8 cellular contexts compared by ENCODE assay signal in genomic region chr6:13012977-13013680, GRCh38.
A peak's percentile ranks its signal among the peaks of the same experiment; 100 is the strongest.
DNase-seq lines count a peak whose midpoint lies in the region; ATAC-seq, FAIRE-seq and TF ChIP-seq lines count a peak whose summit lies in the region.

No MANE protein-coding gene starts in this region.

- no peaks in the 10 kb centered on the region for H3K27me3 ChIP-seq in WERI-Rb-1 (ENCODE audit: insufficient read depth, low read depth, severe bottlenecking)
- H3K27me3 ChIP-seq in rectal smooth muscle tissue (ENCODE audit: control insufficient read depth, insufficient read depth, low read length), result peaks cover 5% of the 10 kb centered on the region

- H3K9ac ChIP-seq in rectal smooth muscle tissue (ENCODE audit: low read length), result no peak overlapping the region

- H3K4me1 ChIP-seq in HEK293 (ENCODE audit: control insufficient read depth, insufficient read depth, low read length) (peaks cover 26% of the 10 kb centered on the region), rectal smooth muscle tissue (ENCODE audit: control insufficient read depth, insufficient read depth, low read length) (no peaks in the 10 kb centered on the region)

- H3K36me3 ChIP-seq in HEK293 (ENCODE audit: control insufficient read depth in 2 of 2, insufficient read depth in 1 of 2, low read length in 2 of 2) (no peaks in the 10 kb centered on the region), WERI-Rb-1 (no peaks in the 10 kb centered on the region), rectal smooth muscle tissue (ENCODE audit: control insufficient read depth, insufficient read depth, low read length) (no peaks in the 10 kb centered on the region)

- CTCF ChIA-PET in HEK293 (lab: Yijun Ruan, JAX), result interaction anchor here (1.0 to 2.1 kb wide), 3 partner anchors 8 to 102 kb away, joined by 3 to 5 read pairs (median 3); no protein-coding TSS in a partner anchor

- H3K9me3 ChIP-seq in HEK293 (ENCODE audit: control insufficient read depth, insufficient read depth, low read depth, low read length) (no peaks in the 10 kb centered on the region), WERI-Rb-1 (ENCODE audit: severe bottlenecking) (no peaks in the 10 kb centered on the region)

- DNase-seq in WERI-Rb-1 (no peak), left ventricle myocardium superior (peak; percentile 85), frontal cortex (ENCODE audit: low spot score in 2 of 2) (no peak), ureter (ENCODE audit: low spot score) (no peak)

- no peak for TF ChIP-seq CTCF in HEK293 (tag by site-specific recombination; IDR thresholded peaks at IDR 0.05)
- TF ChIP-seq CTCF in WERI-Rb-1 (IDR thresholded peaks at IDR 0.05; ENCODE audit: low read depth, low read length), result no peak

- H3K4me3 ChIP-seq in HEK293 (ENCODE audit: low read depth, low read length) (peak overlapping the region; percentile 50), WERI-Rb-1 (ENCODE audit: low read depth, low read length) (peak overlapping the region; percentile 41), rectal smooth muscle tissue (ENCODE audit: low read length) (peak overlapping the region; percentile 55)

- FAIRE-seq in frontal cortex (lab: Jason Lieb, UNC), result no peak

- POLR2A ChIA-PET in HEK293 (lab: Yijun Ruan, JAX), result interaction anchor here (0.8 kb wide), 1 partner anchor 15 kb away, joined by 3 read pairs; no protein-coding TSS in a partner anchor

- H3K27ac ChIP-seq in HEK293 (ENCODE audit: extremely low read depth, low read depth, low read length), result peak overlapping the region; percentile 59; the same call in 1 of the 2 replicates
- no peak overlapping the region for H3K27ac ChIP-seq in WERI-Rb-1
- H3K27ac ChIP-seq in rectal smooth muscle tissue (ENCODE audit: low read depth, low read length), result no peak overlapping the region

- ATAC-seq in left ventricle myocardium superior, result peak; percentile 43
- no peak for ATAC-seq in HG03135 (IDR thresholded peaks at IDR 0.05; ENCODE audit: unreplicated experiment)
- no peak for ATAC-seq in GM19463 (IDR thresholded peaks at IDR 0.05; ENCODE audit: unreplicated experiment)

- intact Hi-C loops in left ventricle myocardium superior (cut with micrococcal nuclease), result no loop called here

TF ChIP-seq in HEK293, 187 proteins besides CTCF, POLR2A, EP300 and RAD21 (continues in another document):
- TF ChIP-seq ZNF548 (tag by site-specific recombination; IDR thresholded peaks at IDR 0.05) (no peak), MZF1 (tag by site-specific recombination; IDR thresholded peaks at IDR 0.05; ENCODE audit: borderline replicate concordance) (no peak), SCRT2 (tag by site-specific recombination; IDR thresholded peaks at IDR 0.05) (peak; percentile 92), ZNF366 (tag by site-specific recombination; conservative IDR thresholded peaks at IDR 0.05) (no peak), ZNF571 (tag by site-specific recombination; IDR thresholded peaks at IDR 0.05) (no peak), ZFP41 (tag by site-specific recombination; IDR thresholded peaks at IDR 0.05; ENCODE audit: borderline replicate concordance) (no peak), ZNF707 (tag by site-specific recombination; IDR thresholded peaks at IDR 0.05) (no peak), ZNF692 (tag by site-specific recombination; IDR thresholded peaks at IDR 0.05) (no peak), ZNF544 (tag by site-specific recombination; IDR thresholded peaks at IDR 0.05) (no peak), ELK4 (IDR thresholded peaks at IDR 0.05; ENCODE audit: borderline replicate concordance, low read depth, low read length) (no peak), ZSCAN23 (tag by site-specific recombination; IDR thresholded peaks at IDR 0.05) (no peak), SP3 (tag by site-specific recombination; IDR thresholded peaks at IDR 0.05) (peak; percentile 72), PRDM2 (tag by site-specific recombination; IDR thresholded peaks at IDR 0.05; ENCODE audit: borderline replicate concordance) (no peak), IKZF3 (tag by site-specific recombination; IDR thresholded peaks at IDR 0.05) (0 out of 2 replicates have a peak, but pooled peaks have one; percentile 2), ZNF280D (tag by site-specific recombination; IDR thresholded peaks at IDR 0.05) (no peak), ZNF677 (tag by site-specific recombination; IDR thresholded peaks at IDR 0.05) (no peak), ZNF169 (tag by site-specific recombination; IDR thresholded peaks at IDR 0.05) (no peak)
